In the genomic region with DNA sequence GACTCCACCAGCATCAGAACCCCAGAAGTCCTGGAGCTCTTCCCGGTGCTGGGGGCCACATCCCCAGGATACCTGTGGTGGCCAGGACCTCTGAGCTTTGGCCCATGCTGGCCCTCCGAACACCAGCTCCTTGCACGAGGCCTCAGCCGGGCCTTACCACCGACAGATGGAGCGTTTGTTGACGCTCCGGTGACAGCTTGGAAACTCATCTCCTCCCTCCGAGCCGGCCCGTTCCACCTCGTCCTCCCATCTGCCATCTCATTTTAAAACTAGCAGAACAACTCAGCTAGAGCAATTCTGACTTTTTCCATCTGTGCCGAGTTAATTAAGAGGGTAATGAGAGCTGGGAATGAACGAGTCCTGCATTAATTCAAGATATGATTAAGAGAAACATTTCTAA, we compare ENCODE assay signal across 24 cellular contexts.
DNase-seq lines count a peak whose midpoint lies in the region; ATAC-seq, FAIRE-seq and TF ChIP-seq lines count a peak whose summit lies in the region.
"Had no signal": no experiment of that assay in that cellular context is flagged by ENCODE, and none has a peak within 500 bp of the region (broad histone marks: within the 10 kb centered on the region; RNA-seq: fewer than 3 reads in every experiment).

No MANE protein-coding gene starts in this region.

- H3K9me3 Mint-ChIP-seq in T-cell = peaks cover 3 to 4% (median 4%) of the 10 kb centered on the region in 3 donors

- DNase-seq in DMS 273 treated with DMSO at 0.1 percent for 48 hours (lab: John Stamatoyannopoulos, UW) (peak; percentile 95), NCI-H2171 (lab: John Stamatoyannopoulos, UW) (peak; percentile 95), NCI-H69 (lab: John Stamatoyannopoulos, UW) (peak; percentile 51), retina (peak; percentile 16), pancreas (no peak), T-cell (no peak)
- DNase-seq: CD4-positive, alpha-beta T cell; COR-L47; DMS79 treated with DMSO at 0.1 percent for 48 hours; GM23248; H7; NCI-H1048; NCI-H1417; NCI-H187; NCI-H2081 treated with DMSO at 0.1 percent for 48 hours; NCI-H510A; NCI-H774; RPMI8226; SHP77 had no signal

- no peaks in the 10 kb centered on the region for H3K4me1 Mint-ChIP-seq in T-cell

- ATAC-seq in GM18520 (IDR thresholded peaks at IDR 0.05; ENCODE audit: unreplicated experiment) = no peak
- ATAC-seq in pancreas = no peak
- ATAC-seq in T-cell (replicated peaks in 1 of 4) = no peak

- no peak for FAIRE-seq in pancreas (lab: Jason Lieb, UNC)
- FAIRE-seq: A204.1, GM12892, GM19239 had no signal

- TF ChIP-seq CTCF in pancreas (IDR thresholded peaks at IDR 0.05) = no peak

- WGBS in pancreas, 2 donors = 66 to 74% methylated on average over 14 of the region's 14 CpGs

- H3K36me3 Mint-ChIP-seq in T-cell = no peaks in the 10 kb centered on the region

- H3K4me3 Mint-ChIP-seq in T-cell = no peak overlapping the region
- H3K4me3 Mint-ChIP-seq: CD4-positive, alpha-beta T cell had no signal

- H3K36me3 ChIP-seq in pancreas = no peaks in the 10 kb centered on the region
- H3K36me3 ChIP-seq: BLaER1 treated with 17β-estradiol and CSF1 and Interleukin-3, amounts not matched to agents 10 nM and 100 nM had no signal

- no peaks in the 10 kb centered on the region for H3K27me3 ChIP-seq in pancreas
- H3K27me3 ChIP-seq: BLaER1 treated with 17β-estradiol and CSF1 and Interleukin-3, amounts not matched to agents 10 nM and 100 nM had no signal

- no peak overlapping the region for H3K27ac Mint-ChIP-seq in T-cell
- H3K27ac Mint-ChIP-seq: CD4-positive, alpha-beta T cell had no signal

- CTCF ChIA-PET in T-cell (lab: Charles Lee) = no interaction called here

- H3K4me1 ChIP-seq in pancreas = no peaks in the 10 kb centered on the region

- no peak overlapping the region for H3K4me3 ChIP-seq in pancreas
- H3K4me3 ChIP-seq: BLaER1 treated with 17β-estradiol and CSF1 and Interleukin-3, amounts not matched to agents 10 nM and 100 nM; GM23248 had no signal

- no peaks in the 10 kb centered on the region for H3K9me3 ChIP-seq in pancreas
- H3K9me3 ChIP-seq: BLaER1 treated with 17β-estradiol and CSF1 and Interleukin-3, amounts not matched to agents 10 nM and 100 nM had no signal

- peaks cover 0 to 5% of the 10 kb centered on the region in 2 donors for H3K27me3 Mint-ChIP-seq in T-cell
- H3K27me3 Mint-ChIP-seq: CD4-positive, alpha-beta T cell had no signal

- intact Hi-C loops in pancreas (cut with DNase I) = no loop called here

- POLR2A ChIA-PET in T-cell (lab: Charles Lee) = no interaction called here

- H3K27ac ChIP-seq in pancreas = no peak overlapping the region
- H3K27ac ChIP-seq: BLaER1 treated with 17β-estradiol and CSF1 and Interleukin-3, amounts not matched to agents 10 nM and 100 nM; GM23248 had no signal

Comparison
In these comparisons a context has a peak if more than half of its experiments do, and no peak if none do; other contexts are left out.
1. DNase-seq: peak in DMS 273 treated with DMSO at 0.1 percent for 48 hours (single experiment), NCI-H2171 (single experiment), NCI-H69 (single experiment) and retina (single experiment); none in pancreas (0 of 6) and T-cell (0 of 34).